12 cellular contexts compared by ENCODE assay signal in genomic region chr22:46579751-46580449, GRCh38. TPM values are rescaled to one million over a fixed set of nuclear protein-coding genes. Genes with fewer than 3 reads are reported as not detected.
DNase-seq lines count a peak whose midpoint lies in the region; ATAC-seq, FAIRE-seq and TF ChIP-seq lines count a peak whose summit lies in the region.
"Had no signal": no experiment of that assay in that cellular context is flagged by ENCODE, and none has a peak within 500 bp of the region (broad histone marks: within the 10 kb centered on the region; RNA-seq: fewer than 3 reads in every experiment).

No MANE protein-coding gene starts in this region.

- no peaks in the 10 kb centered on the region for H3K36me3 Mint-ChIP-seq in nephron (ENCODE audit: low read depth)

- no peaks in the 10 kb centered on the region for H3K36me3 ChIP-seq in esophagus squamous epithelium
- no peaks in the 10 kb centered on the region for H3K36me3 ChIP-seq in transverse colon

- H3K27ac ChIP-seq in esophagus squamous epithelium = peak overlapping the region; percentile 84 to 89 (median 88)
- peak overlapping the region; percentile 82 to 91 (median 89) for H3K27ac ChIP-seq in transverse colon

- no peak for TF ChIP-seq CTCF in esophagus squamous epithelium (IDR thresholded peaks at IDR 0.05)
- TF ChIP-seq CTCF in nephron (IDR thresholded peaks at IDR 0.05; ENCODE audit: unreplicated experiment in 3 of 3) = no peak
- TF ChIP-seq CTCF in transverse colon (IDR thresholded peaks at IDR 0.05) = no peak

- in situ Hi-C loops in transverse colon (cut with MboI; ENCODE audit: low pct_ligation_motif_present in 1 of 4, low pct_unique_long_range_greater_than_20kb in 1 of 4, low sequenced_read_pairs in 3 of 4) = no loop called here

- H3K4me3 ChIP-seq in esophagus squamous epithelium = peak overlapping the region in 1 of 4 donors; percentile 88
- H3K4me3 ChIP-seq in transverse colon = peak overlapping the region in 1 of 4 donors; percentile 80

- intact Hi-C loops in esophagus squamous epithelium (cut with DNase I) (no loop called here), transverse colon (cut with DNase I; ENCODE audit: low total_unique reads) (loop anchor here (5.0 kb wide), 1 partner anchor 857 kb away; no protein-coding TSS in a partner anchor)

- peaks cover 69 to 92% (median 73%) of the 10 kb centered on the region in 3 donors for H3K4me1 ChIP-seq in esophagus squamous epithelium
- peaks cover 52 to 87% (median 86%) of the 10 kb centered on the region in 4 donors for H3K4me1 ChIP-seq in transverse colon

- H3K27ac Mint-ChIP-seq in nephron = peak overlapping the region in 2 of 3 experiments; percentile 55 to 83

- WGBS in esophagus squamous epithelium, 2 donors = 69 to 88% methylated on average over 6 to 13 of the region's 14 CpGs
- WGBS in transverse colon (ENCODE audit: low coverage in 1 of 2), 2 donors = 73 to 84% methylated on average over 5 to 14 of the region's 14 CpGs

- H3K9me3 Mint-ChIP-seq in nephron = no peaks in the 10 kb centered on the region

- H3K9me3 ChIP-seq in esophagus squamous epithelium (no peaks in the 10 kb centered on the region), transverse colon (no peaks in the 10 kb centered on the region)

- H3K4me3 Mint-ChIP-seq in nephron = peak overlapping the region; percentile 83 to 91 (median 90)

- H3K27me3 ChIP-seq in esophagus squamous epithelium (no peaks in the 10 kb centered on the region), transverse colon (no peaks in the 10 kb centered on the region)

- FAIRE-seq in GM12892 (lab: Jason Lieb, UNC) = no peak
- FAIRE-seq: bronchial epithelial cell, GM18507 had no signal

- no peak for TF ChIP-seq EP300 in transverse colon (IDR thresholded peaks at IDR 0.05; ENCODE audit: low read depth)

- peaks cover 19% of the 10 kb centered on the region for H3K27me3 Mint-ChIP-seq in nephron (ENCODE audit: low read depth)

- peak; percentile 11 for DNase-seq in activated CD8-positive, alpha-beta memory T cell treated with anti-CD3 and anti-CD28 coated beads, Interleukin-2, amount 50 U/mL, for 4 hours
- no peak for DNase-seq in activated CD8-positive, alpha-beta memory T cell treated with anti-CD3 and anti-CD28 coated beads for 24 hours
- DNase-seq in esophagus squamous epithelium (lab: John Stamatoyannopoulos, UW) (no peak), transverse colon (no peak), GM12892 (ENCODE audit: insufficient read length) (no peak), putamen (ENCODE audit: low spot score) (no peak)
- DNase-seq: islet precursor cell, NCI-H146 had no signal

- TF ChIP-seq POLR2A in esophagus squamous epithelium (IDR thresholded peaks at IDR 0.05) (no peak), transverse colon (IDR thresholded peaks at IDR 0.05) (no peak), GM12892 (IDR thresholded peaks at IDR 0.05; ENCODE audit: low read depth, low read length) (no peak)

- H3K4me1 Mint-ChIP-seq in nephron = peaks cover 26% of the 10 kb centered on the region

- ATAC-seq in GM19455 (IDR thresholded peaks at IDR 0.05; ENCODE audit: unreplicated experiment) = no peak

RNA-seq across cellular contexts. Expression of gene GRAMD4, which starts 40.3 kb away (rescaled TPM):
- total RNA-seq in esophagus squamous epithelium (100 to 1,000 TPM in 1 of 4 donors, 10 to 100 TPM in 3; 27.0 to 122 (median 33.3) TPM), transverse colon (100 to 1,000 TPM; 146 to 981 (median 258) TPM)
- 5.5 TPM for polyA plus RNA-seq in GM12892 (2012; ENCODE audit: missing spikeins)

RNA-seq across cellular contexts. Expression of gene CELSR1, which starts 42.5 kb away (rescaled TPM):
- 10 to 100 TPM; 38.7 to 50.6 (median 43.7) TPM for total RNA-seq in esophagus squamous epithelium
- total RNA-seq in transverse colon = 1 to 10 TPM in 2 of 4 donors, under 1 TPM in 2; 0.96 to 2.5 (median 1.4) TPM
- 0.11 TPM for polyA plus RNA-seq in GM12892 (2012; ENCODE audit: missing spikeins)

Comparison
In these comparisons a context has a peak if more than half of its experiments do, and no peak if none do; other contexts are left out.
1. RNA of gene CELSR1, which starts 42.5 kb away (total RNA-seq): 38.7 to 50.6 TPM in esophagus squamous epithelium; 0.96 to 2.5 TPM in transverse colon; every median in the first group is over 10 times any median in the second.